ENCODE assay signal across 8 cellular contexts in genomic region chr17:76104140-76104895, GRCh38. TPM values are rescaled to one million over a fixed set of nuclear protein-coding genes. Genes with fewer than 3 reads are reported as not detected.
DNase-seq lines count a peak whose midpoint lies in the region; ATAC-seq and TF ChIP-seq lines count a peak whose summit lies in the region.

No MANE protein-coding gene starts in this region.

- intact Hi-C loops in heart left ventricle (cut with DNase I) (no loop called here), cardiac septum (cut with DNase I) (no loop called here), MCF 10A (cut with micrococcal nuclease) (no loop called here), left colon (cut with DNase I, micrococcal nuclease) (no loop called here)

- TSS peak; percentile 94 for BruUV-seq in MCF 10A (replicated peaks; lab: Mats Ljungman, UMichigan)

- H3K9me3 ChIP-seq in heart left ventricle, result no peaks in the 10 kb centered on the region

- H3K27me3 Mint-ChIP-seq in MCF 10A (ENCODE audit: insufficient read depth, unreplicated experiment) (no peaks in the 10 kb centered on the region), mesothelial cell of epicardium (ENCODE audit: low read depth) (no peaks in the 10 kb centered on the region)

- no peak for DNase-seq in heart left ventricle
- no peak for DNase-seq in cardiac septum (ENCODE audit: low spot score)
- no peak for DNase-seq in MCF 10A (ENCODE audit: unreplicated experiment)
- no peak for DNase-seq in mesothelial cell of epicardium (ENCODE audit: low spot score in 2 of 2, unreplicated experiment in 2 of 2)
- DNase-seq in cerebellum (ENCODE audit: low spot score), result no peak
- no peak for DNase-seq in left colon
- DNase-seq in NCI-H146 treated with DMSO at 0.1 percent for 48 hours (lab: John Stamatoyannopoulos, UW; ENCODE audit: unreplicated experiment), result no peak

- H3K9me3 Mint-ChIP-seq in MCF 10A (ENCODE audit: unreplicated experiment), result no peaks in the 10 kb centered on the region
- no peaks in the 10 kb centered on the region for H3K9me3 Mint-ChIP-seq in mesothelial cell of epicardium

- peak overlapping the region; percentile 49 to 91 (median 78) for H3K27ac ChIP-seq in heart left ventricle

- H3K36me3 ChIP-seq in heart left ventricle, result peaks cover 0 to 27% (median 26%) of the 10 kb centered on the region in 9 donors

- CTCF ChIA-PET in MCF 10A (lab: Yijun Ruan, JAX), result interaction anchor here (0.6 to 3.0 kb wide), 6 partner anchors 90 to 226 kb away, joined by 3 to 13 read pairs (median 4); no protein-coding TSS in a partner anchor

- H3K27me3 ChIP-seq in heart left ventricle, result no peaks in the 10 kb centered on the region

- TF ChIP-seq POLR2A in heart left ventricle (IDR thresholded peaks at IDR 0.05), result no peak

- peak overlapping the region; percentile 95 for H3K4me3 Mint-ChIP-seq in MCF 10A (ENCODE audit: unreplicated experiment)
- H3K4me3 Mint-ChIP-seq in mesothelial cell of epicardium, result peak overlapping the region; percentile 98

- H3K27ac Mint-ChIP-seq in MCF 10A (ENCODE audit: low read depth, unreplicated experiment) (peak overlapping the region; percentile 98), mesothelial cell of epicardium (peak overlapping the region; percentile 98)

- H3K36me3 Mint-ChIP-seq in MCF 10A (ENCODE audit: insufficient read depth, unreplicated experiment) (peaks cover 17% of the 10 kb centered on the region), mesothelial cell of epicardium (peaks cover 15% of the 10 kb centered on the region)

- H3K4me3 ChIP-seq in heart left ventricle, result peak overlapping the region; percentile 48 to 97 (median 78)

- ATAC-seq in heart left ventricle, result peak in 1 of 4 donors; percentile 5
- no peak for ATAC-seq in left colon
- no peak for ATAC-seq in activated CD4-positive, CD25-positive, alpha-beta regulatory T cell treated with anti-CD3 and anti-CD28 coated beads, Interleukin-2, amount 50 U/mL, for 24 hours

- WGBS in heart left ventricle, 4 donors, result 83 to 93% (median 89%) methylated on average over 25 to 29 of the region's 29 CpGs

- POLR2A ChIA-PET in MCF 10A (lab: Yijun Ruan, JAX), result interaction anchor here (0.6 to 3.1 kb wide), 9 partner anchors 11 to 467 kb away, joined by 3 to 21 read pairs (median 4); partner anchors contain the start of genes EVPL, SRP68 and UBALD2

- TF ChIP-seq CTCF in heart left ventricle (IDR thresholded peaks at IDR 0.05) (no peak), MCF 10A (IDR thresholded peaks at IDR 0.05; ENCODE audit: unreplicated experiment) (no peak), mesothelial cell of epicardium (IDR thresholded peaks at IDR 0.05; ENCODE audit: unreplicated experiment) (no peak)

- H3K4me1 ChIP-seq in heart left ventricle, result peaks cover 0 to 26% (median 15%) of the 10 kb centered on the region in 12 donors

- peaks cover 5% of the 10 kb centered on the region for H3K4me1 Mint-ChIP-seq in MCF 10A (ENCODE audit: insufficient read depth, unreplicated experiment)
- peaks cover 20% of the 10 kb centered on the region for H3K4me1 Mint-ChIP-seq in mesothelial cell of epicardium

RNA-seq across cellular contexts. Expression of gene EXOC7, which starts 0.7 kb away (rescaled TPM):
- 100 to 1,000 TPM in 1 of 9 donors, 10 to 100 TPM in 8; 64.4 to 107 (median 80.5) TPM for total RNA-seq in heart left ventricle
- polyA plus RNA-seq in heart left ventricle, result 10 to 100 TPM; 39.7 to 62.5 TPM
- 86.9 TPM for total RNA-seq in cardiac septum
- 80.8 and 106 TPM in 2 replicates for total RNA-seq in MCF 10A (2022)
- total RNA-seq in mesothelial cell of epicardium, result 254 to 261 TPM (median 258 TPM) in 3 replicates
- 103 TPM for total RNA-seq in cerebellum
- 100 to 1,000 TPM; 100 to 102 TPM for total RNA-seq in left colon

RNA-seq across cellular contexts. Expression of gene ZACN, which starts 25.3 kb away (rescaled TPM):
- total RNA-seq in heart left ventricle (under 1 TPM in 1 of 9 donors, not detected in 8; 0.13 TPM), cardiac septum (not detected), MCF 10A (2022) (not detected in 2 replicates), mesothelial cell of epicardium (0.18 TPM in 1 of 3 replicates, not detected in the others), cerebellum (not detected), left colon (under 1 TPM in 1 of 2 donors, not detected in 1; 0.22 TPM)
- 1 to 10 TPM in 1 of 2 donors, under 1 TPM in 1; 0.51 to 1.5 TPM for polyA plus RNA-seq in heart left ventricle

RNA-seq across cellular contexts. Expression of gene GALR2, which starts 29.7 kb away (rescaled TPM):
- not detected for total RNA-seq in heart left ventricle
- under 1 TPM in 1 of 2 donors, not detected in 1; 0.18 TPM for polyA plus RNA-seq in heart left ventricle
- not detected for total RNA-seq in cardiac septum
- total RNA-seq in MCF 10A (2022), result 0.37 TPM in 1 of 2 replicates, not detected in the other
- total RNA-seq in mesothelial cell of epicardium, result not detected in 3 replicates
- not detected for total RNA-seq in cerebellum
- not detected for total RNA-seq in left colon

RNA-seq across cellular contexts. Expression of gene SRP68, which starts 32.0 kb away (rescaled TPM):
- total RNA-seq in heart left ventricle (10 to 100 TPM; 33.2 to 66.8 (median 59.4) TPM), cardiac septum (53.9 TPM), MCF 10A (2022) (80.8 and 106 TPM in 2 replicates), mesothelial cell of epicardium (74.9 to 80.5 TPM (median 80.1 TPM) in 3 replicates), cerebellum (21.5 TPM), left colon (10 to 100 TPM; 49.9 to 56.5 TPM)
- polyA plus RNA-seq in heart left ventricle, result 10 to 100 TPM; 26.8 to 80.0 TPM

RNA-seq across cellular contexts. Expression of gene FOXJ1, which starts 36.7 kb away (rescaled TPM):
- total RNA-seq in heart left ventricle (not detected), cardiac septum (not detected), MCF 10A (2022) (not detected in 2 replicates), mesothelial cell of epicardium (2.0 to 2.1 TPM (median 2.1 TPM) in 3 replicates), cerebellum (7.8 TPM), left colon (1 to 10 TPM; 1.6 to 2.8 TPM)
- polyA plus RNA-seq in heart left ventricle, result not detected
